24 cellular contexts compared by ENCODE assay signal in genomic region chr3:183578179-183578578, GRCh38. TPM values are rescaled to one million over a fixed set of nuclear protein-coding genes. Genes with fewer than 3 reads are reported as not detected.
DNase-seq lines count a peak whose midpoint lies in the region; ATAC-seq and TF ChIP-seq lines count a peak whose summit lies in the region.
"Had no signal": no experiment of that assay in that cellular context is flagged by ENCODE, and none has a peak within 500 bp of the region (broad histone marks: within the 10 kb centered on the region; RNA-seq: fewer than 3 reads in every experiment).

No MANE protein-coding gene starts in this region.

- H4K20me1 ChIP-seq in BLaER1 (no peaks in the 10 kb centered on the region), DOHH2 (ENCODE audit: control insufficient read depth, insufficient read depth, low read depth, low read length) (no peaks in the 10 kb centered on the region), OCI-LY3 (ENCODE audit: insufficient read depth, low read length) (no peaks in the 10 kb centered on the region)

- TF ChIP-seq POLR2A in Peyer's patch (IDR thresholded peaks at IDR 0.05): no peak

- peaks cover 67% of the 10 kb centered on the region for H3K4me1 ChIP-seq in BLaER1
- H3K4me1 ChIP-seq in DOHH2 (ENCODE audit: control insufficient read depth, low read length): peaks cover 97% of the 10 kb centered on the region
- peaks cover 58% of the 10 kb centered on the region for H3K4me1 ChIP-seq in OCI-LY3 (ENCODE audit: low read length)
- H3K4me1 ChIP-seq in Peyer's patch: peaks cover 0 to 4% (median 1%) of the 10 kb centered on the region in 4 donors
- H3K4me1 ChIP-seq: A549 had no signal

- H3K4me2 ChIP-seq in BLaER1: peak overlapping the region; percentile 83
- H3K4me2 ChIP-seq in DOHH2 (ENCODE audit: low read length): peak overlapping the region; percentile 96
- H3K4me2 ChIP-seq in OCI-LY3 (ENCODE audit: low read length): peak overlapping the region; percentile 58
- H3K4me2 ChIP-seq: A549 had no signal

- H3K27me3 ChIP-seq in BLaER1: no peaks in the 10 kb centered on the region
- no peaks in the 10 kb centered on the region for H3K27me3 ChIP-seq in DOHH2 (ENCODE audit: control insufficient read depth, low read length)
- H3K27me3 ChIP-seq in OCI-LY3 (ENCODE audit: low read depth, low read length): peaks cover 42% of the 10 kb centered on the region
- H3K27me3 ChIP-seq in Peyer's patch: no peaks in the 10 kb centered on the region
- H3K27me3 ChIP-seq: BE2C had no signal

- H3K9me3 Mint-ChIP-seq in memory B cell: no peaks in the 10 kb centered on the region
- H3K9me3 Mint-ChIP-seq: CD8-positive, alpha-beta T cell; T-cell had no signal

- H3K9ac ChIP-seq in BLaER1: no peak overlapping the region
- H3K9ac ChIP-seq in OCI-LY3 (ENCODE audit: low read length): no peak overlapping the region
- H3K9ac ChIP-seq: GM23248 had no signal

- no peak overlapping the region for H3K4me3 ChIP-seq in BLaER1
- peak overlapping the region; percentile 70 for H3K4me3 ChIP-seq in DOHH2 (ENCODE audit: low read length)
- H3K4me3 ChIP-seq in OCI-LY3 (ENCODE audit: low read length): peak overlapping the region; percentile 46; the same call in 1 of the 2 replicates
- H3K4me3 ChIP-seq in foreskin fibroblast (ENCODE audit: low read depth in 1 of 2, low read length in 2 of 2): no peak overlapping the region
- no peak overlapping the region for H3K4me3 ChIP-seq in Peyer's patch
- H3K4me3 ChIP-seq: A549, GM23248, SK-N-MC had no signal

- H3K36me3 ChIP-seq in BLaER1 (no peaks in the 10 kb centered on the region), DOHH2 (ENCODE audit: control insufficient read depth, low read length) (no peaks in the 10 kb centered on the region), OCI-LY3 (replicated peaks; ENCODE audit: low read depth, low read length) (no peaks in the 10 kb centered on the region), Peyer's patch (no peaks in the 10 kb centered on the region)
- H3K36me3 ChIP-seq: BE2C had no signal

- H3K4me1 Mint-ChIP-seq in memory B cell: peaks cover 30% of the 10 kb centered on the region

- H3K9me2 ChIP-seq in DOHH2 (replicated peaks; ENCODE audit: control insufficient read depth, low read length): no peaks in the 10 kb centered on the region

- ATAC-seq in memory B cell (ENCODE audit: low read depth) (no peak), HG02798 (IDR thresholded peaks at IDR 0.05; ENCODE audit: poor library complexity, unreplicated experiment) (no peak)
- ATAC-seq: A549; CD8-positive, alpha-beta T cell; T-cell had no signal

- TF ChIP-seq CTCF in DOHH2 (IDR thresholded peaks at IDR 0.05; ENCODE audit: low read depth, low read length, poor library complexity, severe bottlenecking) (no peak), OCI-LY3 (IDR thresholded peaks at IDR 0.05; ENCODE audit: low read depth, low read length) (no peak), foreskin fibroblast (IDR thresholded peaks at IDR 0.05; ENCODE audit: low read depth, low read length) (no peak), Peyer's patch (IDR thresholded peaks at IDR 0.05) (no peak)

- no peaks in the 10 kb centered on the region for H3K79me2 ChIP-seq in DOHH2 (ENCODE audit: control insufficient read depth, low read length)
- no peaks in the 10 kb centered on the region for H3K79me2 ChIP-seq in OCI-LY3 (ENCODE audit: low read length)

- H3K27ac ChIP-seq in BLaER1 (peak overlapping the region; percentile 11; the same call in 1 of the 2 replicates), DOHH2 (ENCODE audit: low read depth, low read length) (peak overlapping the region; percentile 95), OCI-LY3 (ENCODE audit: low read length) (no peak overlapping the region), Peyer's patch (no peak overlapping the region)
- H3K27ac ChIP-seq: A549, GM23248, SK-N-MC had no signal

- H2AFZ ChIP-seq in OCI-LY3 (ENCODE audit: low read depth, low read length): no peak overlapping the region
- H2AFZ ChIP-seq: GM23248 had no signal

- peaks cover 73% of the 10 kb centered on the region for H3F3A ChIP-seq in DOHH2 (ENCODE audit: control insufficient read depth, insufficient read depth)

- H3K27ac Mint-ChIP-seq in memory B cell: no peak overlapping the region
- H3K27ac Mint-ChIP-seq: CD8-positive, alpha-beta T cell had no signal

- peak overlapping the region; percentile 1 for H3K4me3 Mint-ChIP-seq in memory B cell
- H3K4me3 Mint-ChIP-seq: CD8-positive, alpha-beta T cell had no signal

- no peaks in the 10 kb centered on the region for H3K36me3 Mint-ChIP-seq in memory B cell
- H3K36me3 Mint-ChIP-seq: CD8-positive, alpha-beta T cell; T-cell had no signal

- DNase-seq in memory B cell (ENCODE audit: low spot score in 2 of 2) (no peak), NCI-H446 treated with DMSO at 0.1 percent for 48 hours (lab: John Stamatoyannopoulos, UW) (no peak), foreskin fibroblast (no peak), Peyer's patch (no peak)
- DNase-seq: BE2C; CD8-positive, alpha-beta T cell; DND-41; GM23248; MM.1S; NCI-H1048; NCI-H1417 treated with DMSO at 0.1 percent for 48 hours; NCI-H187; NCI-H510A; OCI-M1; SHP77; T-cell had no signal

- H3K27me3 Mint-ChIP-seq in memory B cell: peaks cover 18% of the 10 kb centered on the region

- H3K9me3 ChIP-seq in BLaER1 (no peaks in the 10 kb centered on the region), DOHH2 (ENCODE audit: control insufficient read depth, insufficient read depth, low read length) (no peaks in the 10 kb centered on the region), OCI-LY3 (ENCODE audit: insufficient read depth, low read length) (no peaks in the 10 kb centered on the region), Peyer's patch (no peaks in the 10 kb centered on the region)
- H3K9me3 ChIP-seq: A549, BE2C had no signal

RNA-seq across cellular contexts. Expression of gene KLHL6, which starts 22.7 kb away (rescaled TPM):
- total RNA-seq in Peyer's patch: 10 to 100 TPM in 1 of 4 donors, 1 to 10 TPM in 3; 1.6 to 53.6 (median 4.9) TPM
- total RNA-seq: G401, GM23248, RPMI7951 had no signal

RNA-seq across cellular contexts. Expression of gene KLHL24, which starts 57.2 kb away (rescaled TPM):
- 10 to 100 TPM; 57.2 to 85.1 (median 66.7) TPM for total RNA-seq in Peyer's patch

Comparison
In these comparisons a context has a peak if more than half of its experiments do, and no peak if none do; other contexts are left out.
1. H3K27ac ChIP-seq: peak in BLaER1 (single experiment) and DOHH2 (single experiment); none in OCI-LY3 (single experiment) and Peyer's patch (0 of 4).
2. H3K4me3 ChIP-seq: peak in DOHH2 (single experiment) and OCI-LY3 (single experiment); none in BLaER1 (single experiment), foreskin fibroblast (0 of 2) and Peyer's patch (0 of 4).
3. Peak in every context shown above with its lines, with median percentiles within 50 percentile points of each other: H3K4me2 ChIP-seq.